12 cellular contexts compared by ENCODE assay signal in genomic region chr16:16143941-16144340, GRCh38.
"Had no signal": no experiment of that assay in that cellular context is flagged by ENCODE, and none has a peak within 500 bp of the region (broad histone marks: within the 10 kb centered on the region; RNA-seq: fewer than 3 reads in every experiment).

No MANE protein-coding gene starts in this region.

- H3K4me3 Mint-ChIP-seq: activated naive CD4-positive, alpha-beta T cell treated with anti-CD3 and anti-CD28 coated beads for 36 hours; nephron; T-cell had no signal

- H3K4me1 ChIP-seq: prostate gland had no signal

- H3K27me3 Mint-ChIP-seq: T-cell had no signal

- ATAC-seq: sciatic nerve; stimulated activated naive CD8-positive, alpha-beta T cell treated with anti-CD3 and anti-CD28 coated beads, Interleukin-15, Interleukin-2, amounts not matched to agents 100 U/mL and 50 U/mL, for 24 hours; T-cell had no signal

- H3K27me3 ChIP-seq: upper lobe of left lung had no signal

- H3K4me3 ChIP-seq: prostate gland, upper lobe of left lung had no signal

- H3K27ac ChIP-seq: prostate gland, upper lobe of left lung had no signal

- H3K4me1 Mint-ChIP-seq: T-cell had no signal

- DNase-seq: activated CD4-positive, CD25-positive, alpha-beta regulatory T cell treated with anti-CD3 and anti-CD28 coated beads, Interleukin-2, amount 50 U/mL, for 72 hours; activated naive CD4-positive, alpha-beta T cell treated with anti-CD3 and anti-CD28 coated beads for 36 hours; activated T-cell treated with anti-CD3 and anti-CD28 coated beads for 4 hours; stimulated activated naive CD8-positive, alpha-beta T cell treated with anti-CD3 and anti-CD28 coated beads, Interleukin-15, Interleukin-2, amounts not matched to agents 100 U/mL and 50 U/mL, for 24 hours; T-cell; T-helper 9 cell; upper lobe of left lung had no signal

- FAIRE-seq: colon, endometrium had no signal

- H3K9me3 Mint-ChIP-seq: activated naive CD4-positive, alpha-beta T cell treated with anti-CD3 and anti-CD28 coated beads for 36 hours; nephron; T-cell had no signal

- H3K9me3 ChIP-seq: prostate gland, upper lobe of left lung had no signal

- H3K27ac Mint-ChIP-seq: activated naive CD4-positive, alpha-beta T cell treated with anti-CD3 and anti-CD28 coated beads for 36 hours; nephron; T-cell had no signal
